ENCODE assay signal across 17 cellular contexts in genomic region chr3:193554790-193555189, GRCh38. TPM values are rescaled to one million over a fixed set of nuclear protein-coding genes. Genes with fewer than 3 reads are reported as not detected.
DNase-seq lines count a peak whose midpoint lies in the region; ATAC-seq, FAIRE-seq and TF ChIP-seq lines count a peak whose summit lies in the region.
"Had no signal": no experiment of that assay in that cellular context is flagged by ENCODE, and none has a peak within 500 bp of the region (broad histone marks: within the 10 kb centered on the region; RNA-seq: fewer than 3 reads in every experiment).

TSS of gene ATP13A4 (minus strand) at chr3:193554895. CDS start at chr3:193554799, 96 bp downstream.

- peaks cover 18% of the 10 kb centered on the region for H3K4me1 ChIP-seq in body of pancreas
- H3K4me1 ChIP-seq in pancreas, result peaks cover 0 to 24% (median 23%) of the 10 kb centered on the region in 3 donors
- H3K4me1 ChIP-seq in right atrium auricular region, result no peaks in the 10 kb centered on the region
- H3K4me1 ChIP-seq: spleen had no signal

- H3K36me3 ChIP-seq in body of pancreas (replicated peaks in 1 of 2; ENCODE audit: insufficient read depth in 1 of 2, low read depth in 2 of 2), result no peaks in the 10 kb centered on the region
- no peaks in the 10 kb centered on the region for H3K36me3 ChIP-seq in pancreas
- no peaks in the 10 kb centered on the region for H3K36me3 ChIP-seq in right atrium auricular region
- H3K36me3 ChIP-seq: spleen had no signal

- H3K27me3 ChIP-seq in body of pancreas (no peaks in the 10 kb centered on the region), pancreas (no peaks in the 10 kb centered on the region), right atrium auricular region (no peaks in the 10 kb centered on the region)
- H3K27me3 ChIP-seq: spleen had no signal

- 8 to 20% methylated on average over 6 to 8 of the region's 8 CpGs for WGBS in body of pancreas, 2 donors
- WGBS in pancreas, 2 donors, result 8 to 18% methylated on average over 8 of the region's 8 CpGs

- intact Hi-C loops in body of pancreas (cut with DNase I) (no loop called here), pancreas (cut with DNase I) (no loop called here)

- DNase-seq in ACHN (peak; percentile 5), body of pancreas (peak; percentile 23 to 56 (median 48)), iPS-NIHi7 (ENCODE audit: extremely low spot score) (peak; percentile 48), pancreas (peak in 4 of 6 donors; percentile 26 to 54 (median 34)), SIG-M5 (lab: John Stamatoyannopoulos, UW) (no peak), right atrium auricular region (ENCODE audit: low spot score) (no peak), mesenteric fat pad (ENCODE audit: low spot score) (no peak), omental fat pad (ENCODE audit: low spot score) (no peak)
- DNase-seq: activated CD8-positive, alpha-beta memory T cell treated with anti-CD3 and anti-CD28 coated beads, Interleukin-2, amount 50 U/mL, for 48 hours; DMS153; effector CD4-positive, alpha-beta T cell; GOT3; NCI-H510A; Right ventricle myocardium superior; spleen had no signal

- H3K4me3 ChIP-seq in body of pancreas (no peak within 1 kb of the TSS), pancreas (peak within 1 kb of the TSS in 2 of 4 donors; percentile 19 to 23), right atrium auricular region (no peak within 1 kb of the TSS)
- H3K4me3 ChIP-seq: GM12878, spleen had no signal

- TF ChIP-seq CTCF in body of pancreas (IDR thresholded peaks at IDR 0.05), result no peak
- no peak for TF ChIP-seq CTCF in pancreas (IDR thresholded peaks at IDR 0.05)
- TF ChIP-seq CTCF in right atrium auricular region (IDR thresholded peaks at IDR 0.05), result no peak
- no peak for TF ChIP-seq CTCF in omental fat pad (IDR thresholded peaks at IDR 0.05)

- peak in 2 of 3 donors; percentile 26 to 62 for TF ChIP-seq POLR2A in body of pancreas (IDR thresholded peaks at IDR 0.05)

- in situ Hi-C loops in ACHN (cut with HindIII; ENCODE audit: low pct_ligation_motif_present, low pct_unique_long_range_greater_than_20kb, low sequenced_read_pairs), result no loop called here

- peak; percentile 52 for ATAC-seq in body of pancreas
- ATAC-seq in pancreas, result peak; percentile 61 to 79 (median 69)
- ATAC-seq in omental fat pad (ENCODE audit: low FRiP score), result no peak
- ATAC-seq: GM12878 had no signal

- FAIRE-seq in pancreas (lab: Jason Lieb, UNC), result no peak
- FAIRE-seq: GM12878, GM19239 had no signal

- peak within 1 kb of the TSS; percentile 50 to 70 (median 64) for H3K27ac ChIP-seq in body of pancreas
- H3K27ac ChIP-seq in pancreas, result peak within 1 kb of the TSS in 2 of 4 donors; percentile 65 to 68
- H3K27ac ChIP-seq in right atrium auricular region, result no peak within 1 kb of the TSS
- H3K27ac ChIP-seq: spleen had no signal

- H3K9me3 ChIP-seq in body of pancreas (no peaks in the 10 kb centered on the region), pancreas (no peaks in the 10 kb centered on the region), right atrium auricular region (no peaks in the 10 kb centered on the region)
- H3K9me3 ChIP-seq: spleen had no signal

RNA-seq across cellular contexts. Expression of gene ATP13A4, which starts in this region (rescaled TPM):
- total RNA-seq in body of pancreas (10 to 100 TPM in 1 of 2 donors, 1 to 10 TPM in 1; 7.9 to 14.3 TPM), pancreas (10 to 100 TPM in 3 of 6 donors, 1 to 10 TPM in 3; 6.7 to 15.7 (median 9.8) TPM), right atrium auricular region (not detected), mesenteric fat pad (not detected), omental fat pad (under 1 TPM in 2 of 4 donors, not detected in 2; 0.28 to 0.36 TPM)
- 10 to 100 TPM in 1 of 2 donors, 1 to 10 TPM in 1; 5.7 to 13.3 TPM for polyA plus RNA-seq in pancreas

Comparison
In these comparisons a context has a peak if more than half of its experiments do, and no peak if none do; other contexts are left out.
1. DNase-seq: peak in ACHN (single experiment), body of pancreas (4 of 4), iPS-NIHi7 (single experiment) and pancreas (4 of 6); none in SIG-M5 (single experiment), right atrium auricular region (single experiment), mesenteric fat pad (single experiment) and omental fat pad (single experiment).
2. H3K27ac ChIP-seq: peak in body of pancreas (4 of 4); none in right atrium auricular region (0 of 2).